Comparison of ENCODE assay signal across 18 cellular contexts in the genomic region with DNA sequence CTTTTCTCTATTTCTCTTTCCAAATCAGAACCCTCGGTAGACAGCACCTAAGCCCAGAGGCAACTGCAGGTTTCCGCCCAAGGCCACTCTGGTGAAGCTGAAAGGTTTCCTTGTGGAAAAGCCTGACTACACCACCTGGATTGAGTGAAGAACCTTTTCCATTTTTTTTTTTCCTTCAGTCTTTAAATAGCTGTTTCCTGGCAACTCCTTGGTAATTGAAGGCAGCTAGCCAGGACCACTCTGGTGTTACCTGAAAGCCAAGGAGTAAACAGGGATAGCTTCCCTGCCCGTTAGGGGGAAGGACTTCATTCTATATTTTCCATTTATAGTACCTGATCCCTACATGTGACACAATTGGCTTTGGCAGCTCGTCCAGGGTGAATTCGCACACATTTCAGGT.
DNase-seq lines count a peak whose midpoint lies in the region; ATAC-seq and TF ChIP-seq lines count a peak whose summit lies in the region.
"Had no signal": no experiment of that assay in that cellular context is flagged by ENCODE, and none has a peak within 500 bp of the region (broad histone marks: within the 10 kb centered on the region; RNA-seq: fewer than 3 reads in every experiment).

No MANE protein-coding gene starts in this region.

- peak overlapping the region; percentile 54; the same call in 1 of the 2 replicates for H2AFZ ChIP-seq in Karpas-422 (ENCODE audit: low read length)

- no peaks in the 10 kb centered on the region for H3K27me3 ChIP-seq in Karpas-422 (ENCODE audit: low read length)
- H3K27me3 ChIP-seq: BE2C, BLaER1 had no signal

- no peaks in the 10 kb centered on the region for H4K20me1 ChIP-seq in Karpas-422 (ENCODE audit: insufficient read depth, low read depth, low read length)
- H4K20me1 ChIP-seq: BLaER1 had no signal

- no peaks in the 10 kb centered on the region for H3K79me2 ChIP-seq in Karpas-422 (ENCODE audit: low read length)

- H3K27ac ChIP-seq in Karpas-422 (ENCODE audit: low read length) = no peak overlapping the region
- H3K27ac ChIP-seq: BLaER1 had no signal

- in situ Hi-C loops in G401 (cut with HindIII; ENCODE audit: low sequenced_read_pairs) = no loop called here

- CTCF ChIA-PET in HEK293T (lab: Yijun Ruan, JAX) = interaction anchor here (0.6 to 1.2 kb wide), 3 partner anchors 12 to 946 kb away, joined by 3 read pairs; no protein-coding TSS in a partner anchor

- no peaks in the 10 kb centered on the region for H3K36me3 ChIP-seq in Karpas-422 (ENCODE audit: insufficient read depth, low read length)
- H3K36me3 ChIP-seq: BE2C, BLaER1 had no signal

- DNase-seq in G401 (ENCODE audit: low spot score) (peak; percentile 85), Karpas-422 (no peak), cerebellar cortex (ENCODE audit: low spot score) (peak; percentile 82), DMS153 (lab: John Stamatoyannopoulos, UW) (no peak), HEK293T (ENCODE audit: extremely low spot score) (no peak)
- DNase-seq: 8988T; ACHN; BE2C; CD4-positive, alpha-beta memory T cell; CD4-positive, CD25-positive, alpha-beta regulatory T cell; CD8-positive, alpha-beta memory T cell; COR-L47; DMS 273 treated with DMSO at 0.1 percent for 48 hours; DMS79 treated with DMSO at 0.1 percent for 48 hours; GDM1 had no signal

- no peak overlapping the region for H3K4me3 ChIP-seq in Karpas-422 (ENCODE audit: low read length)
- H3K4me3 ChIP-seq: BLaER1, GM12878 had no signal

- no peaks in the 10 kb centered on the region for H3K4me1 ChIP-seq in Karpas-422 (ENCODE audit: low read length)
- H3K4me1 ChIP-seq: BE2C, BLaER1 had no signal

- POLR2A ChIA-PET in HEK293T (lab: Yijun Ruan, JAX) = no interaction called here

- no peak overlapping the region for H3K4me2 ChIP-seq in Karpas-422 (ENCODE audit: low read depth, low read length, poor library complexity, severe bottlenecking)
- H3K4me2 ChIP-seq: BLaER1 had no signal

- ATAC-seq in GM18519 (IDR thresholded peaks at IDR 0.05; ENCODE audit: low FRiP score, unreplicated experiment) = no peak
- ATAC-seq: GM12878 had no signal

- peaks cover 17% of the 10 kb centered on the region for H3K9me3 ChIP-seq in Karpas-422 (ENCODE audit: low read length)
- H3K9me3 ChIP-seq: BE2C, BLaER1 had no signal

- H3K9me2 ChIP-seq in Karpas-422 (replicated peaks; ENCODE audit: insufficient read depth, low read length) = no peaks in the 10 kb centered on the region

- no peak overlapping the region for H3K9ac ChIP-seq in Karpas-422 (ENCODE audit: low read length)
- H3K9ac ChIP-seq: BLaER1 had no signal

TF ChIP-seq in HEK293T, 16 proteins besides CTCF, POLR2A, EP300 and RAD21:
- no peak for TF ChIP-seq FOXM1 (IDR thresholded peaks at IDR 0.05; ENCODE audit: borderline replicate concordance)
- no peak for TF ChIP-seq ZNF384 (IDR thresholded peaks at IDR 0.05)
- no peak for TF ChIP-seq BHLHE40 (IDR thresholded peaks at IDR 0.05; ENCODE audit: borderline replicate concordance)
- TF ChIP-seq ARNT (IDR thresholded peaks at IDR 0.05) = no peak
- TF ChIP-seq ELF4 (IDR thresholded peaks at IDR 0.05) = no peak
- TF ChIP-seq, protein P1, sequence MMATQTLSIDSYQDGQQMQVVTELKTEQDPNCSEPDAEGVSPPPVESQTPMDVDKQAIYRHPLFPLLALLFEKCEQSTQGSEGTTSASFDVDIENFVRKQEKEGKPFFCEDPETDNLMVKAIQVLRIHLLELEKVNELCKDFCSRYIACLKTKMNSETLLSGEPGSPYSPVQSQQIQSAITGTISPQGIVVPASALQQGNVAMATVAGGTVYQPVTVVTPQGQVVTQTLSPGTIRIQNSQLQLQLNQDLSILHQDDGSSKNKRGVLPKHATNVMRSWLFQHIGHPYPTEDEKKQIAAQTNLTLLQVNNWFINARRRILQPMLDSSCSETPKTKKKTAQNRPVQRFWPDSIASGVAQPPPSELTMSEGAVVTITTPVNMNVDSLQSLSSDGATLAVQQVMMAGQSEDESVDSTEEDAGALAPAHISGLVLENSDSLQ (IDR thresholded peaks at IDR 0.05) = no peak
- no peak for TF ChIP-seq LEF1 (IDR thresholded peaks at IDR 0.05; ENCODE audit: borderline replicate concordance)
- no peak for TF ChIP-seq SP1 (IDR thresholded peaks at IDR 0.05)
- no peak for TF ChIP-seq L3MBTL2 (conservative IDR thresholded peaks at IDR 0.05)
- TF ChIP-seq FOXA1 (IDR thresholded peaks at IDR 0.05) = no peak
- TF ChIP-seq TARDBP (IDR thresholded peaks at IDR 0.05) = no peak
- no peak for TF ChIP-seq FOXK2 (IDR thresholded peaks at IDR 0.05)
- TF ChIP-seq HDGF (IDR thresholded peaks at IDR 0.05; ENCODE audit: borderline replicate concordance) = no peak
- TF ChIP-seq SUZ12 (IDR thresholded peaks at IDR 0.05) = no peak
- no peak for TF ChIP-seq CTBP1 (IDR thresholded peaks at IDR 0.05; ENCODE audit: borderline replicate concordance)
TF ChIP-seq in HEK293T: peak in this region for 0.

Comparison
In these comparisons a context has a peak if more than half of its experiments do, and no peak if none do; other contexts are left out.
1. DNase-seq: peak in G401 (single experiment) and cerebellar cortex (single experiment); none in Karpas-422 (single experiment), DMS153 (single experiment) and HEK293T (single experiment).